16 cellular contexts compared by ENCODE assay signal in genomic region chr19:16497837-16498236, GRCh38. TPM values are rescaled to one million over a fixed set of nuclear protein-coding genes. Genes with fewer than 3 reads are reported as not detected.
DNase-seq lines count a peak whose midpoint lies in the region; ATAC-seq and TF ChIP-seq lines count a peak whose summit lies in the region.
"Had no signal": no experiment of that assay in that cellular context is flagged by ENCODE, and none has a peak within 500 bp of the region (broad histone marks: within the 10 kb centered on the region; RNA-seq: fewer than 3 reads in every experiment).

No MANE protein-coding gene starts in this region.

- peak overlapping the region; percentile 14; the same call in 1 of the 2 replicates for H3K4me2 ChIP-seq in OCI-LY1 (ENCODE audit: low read length)

- no peaks in the 10 kb centered on the region for H3K9me3 ChIP-seq in OCI-LY1 (ENCODE audit: low read length)
- H3K9me3 ChIP-seq: vagina had no signal

- peaks cover 24% of the 10 kb centered on the region for H3K36me3 Mint-ChIP-seq in activated T-cell treated with anti-CD3 and anti-CD28 coated beads, Interleukin-2, amount 50 U/mL, for 24 hours (ENCODE audit: low read depth)
- H3K36me3 Mint-ChIP-seq in brain (peaks cover 23% of the 10 kb centered on the region), osteocyte (ENCODE audit: unreplicated experiment) (peaks cover 7% of the 10 kb centered on the region)

- no peak overlapping the region for H3K27ac Mint-ChIP-seq in activated T-cell treated with anti-CD3 and anti-CD28 coated beads, Interleukin-2, amount 50 U/mL, for 24 hours
- peak overlapping the region in 4 of 5 experiments; percentile 5 to 35 (median 29) for H3K27ac Mint-ChIP-seq in brain
- no peak overlapping the region for H3K27ac Mint-ChIP-seq in osteocyte (ENCODE audit: unreplicated experiment)

- H2AFZ ChIP-seq in OCI-LY1 (ENCODE audit: low read length), result no peak overlapping the region

- H3F3A ChIP-seq in OCI-LY1 (ENCODE audit: insufficient read depth, low read length), result peaks cover 4% of the 10 kb centered on the region; the same call in 1 of the 2 replicates

- no peak overlapping the region for H3K9ac ChIP-seq in OCI-LY1 (ENCODE audit: low read length)

- peaks cover 15% of the 10 kb centered on the region for H3K36me3 ChIP-seq in OCI-LY1 (ENCODE audit: insufficient read depth, low read length)
- H3K36me3 ChIP-seq: vagina had no signal

- peak overlapping the region; percentile 48 for H3K27ac ChIP-seq in OCI-LY1 (ENCODE audit: low read depth, low read length, poor library complexity, severe bottlenecking)
- H3K27ac ChIP-seq in foreskin keratinocyte, result no peak overlapping the region
- H3K27ac ChIP-seq: vagina had no signal

- H4K20me1 ChIP-seq in OCI-LY1 (ENCODE audit: insufficient read depth, low read length), result no peaks in the 10 kb centered on the region

- no peaks in the 10 kb centered on the region for H3K27me3 Mint-ChIP-seq in activated T-cell treated with anti-CD3 and anti-CD28 coated beads, Interleukin-2, amount 50 U/mL, for 24 hours
- H3K27me3 Mint-ChIP-seq in brain (peaks cover 3% of the 10 kb centered on the region), osteocyte (ENCODE audit: unreplicated experiment) (no peaks in the 10 kb centered on the region)
- H3K27me3 Mint-ChIP-seq: central memory CD8-positive, alpha-beta T cell had no signal

- H3K9me2 ChIP-seq in OCI-LY1 (ENCODE audit: low read depth, low read length), result no peaks in the 10 kb centered on the region

- peak overlapping the region; percentile 90 for H3K4me3 Mint-ChIP-seq in activated T-cell treated with anti-CD3 and anti-CD28 coated beads, Interleukin-2, amount 50 U/mL, for 24 hours
- H3K4me3 Mint-ChIP-seq in brain, result peak overlapping the region; percentile 94 to 98 (median 97)
- peak overlapping the region; percentile 99 for H3K4me3 Mint-ChIP-seq in osteocyte (ENCODE audit: unreplicated experiment)

- H3K9me3 Mint-ChIP-seq in activated T-cell treated with anti-CD3 and anti-CD28 coated beads, Interleukin-2, amount 50 U/mL, for 24 hours, result peaks cover 3% of the 10 kb centered on the region
- no peaks in the 10 kb centered on the region for H3K9me3 Mint-ChIP-seq in brain
- no peaks in the 10 kb centered on the region for H3K9me3 Mint-ChIP-seq in osteocyte (ENCODE audit: unreplicated experiment)
- H3K9me3 Mint-ChIP-seq: central memory CD8-positive, alpha-beta T cell had no signal

- H3K4me1 ChIP-seq in OCI-LY1 (ENCODE audit: insufficient read depth, low read length, severe bottlenecking), result peaks cover 26% of the 10 kb centered on the region
- no peaks in the 10 kb centered on the region for H3K4me1 ChIP-seq in foreskin keratinocyte

- DNase-seq in activated T-cell treated with anti-CD3 and anti-CD28 coated beads, Interleukin-2, amount 50 U/mL, for 24 hours, result no peak
- no peak for DNase-seq in activated T-cell treated with anti-CD3 and anti-CD28 coated beads, Interleukin-2, amount 50 U/mL, for 48 hours
- DNase-seq in osteocyte (ENCODE audit: extremely low spot score, unreplicated experiment) (no peak), NCI-H2227 (lab: John Stamatoyannopoulos, UW; ENCODE audit: unreplicated experiment) (no peak), foreskin keratinocyte (no peak), AG08395 (ENCODE audit: low spot score) (no peak)
- DNase-seq: Kasumi-1; NCI-H226; stimulated activated CD4-positive, alpha-beta T cell treated with anti-CD3 and anti-CD28 coated beads, Interleukin-12 subunit alpha, Interleukin-12 subunit beta, amount 100 ng/mL, for 4 hours had no signal

- ATAC-seq in foreskin keratinocyte, result no peak
- ATAC-seq: left lobe of liver had no signal

- no peak overlapping the region for H3K4me3 ChIP-seq in OCI-LY1 (ENCODE audit: low read depth, low read length, poor library complexity, severe bottlenecking)
- H3K4me3 ChIP-seq: vagina had no signal

- H3K4me1 Mint-ChIP-seq in activated T-cell treated with anti-CD3 and anti-CD28 coated beads, Interleukin-2, amount 50 U/mL, for 24 hours (ENCODE audit: low read depth), result peaks cover 18% of the 10 kb centered on the region
- peaks cover 30% of the 10 kb centered on the region for H3K4me1 Mint-ChIP-seq in brain
- peaks cover 28% of the 10 kb centered on the region for H3K4me1 Mint-ChIP-seq in osteocyte (ENCODE audit: unreplicated experiment)

- no peaks in the 10 kb centered on the region for H3K79me2 ChIP-seq in OCI-LY1 (ENCODE audit: insufficient read depth, low read length)

- no peak for TF ChIP-seq CTCF in OCI-LY1 (IDR thresholded peaks at IDR 0.05; ENCODE audit: low read length)
- no peak for TF ChIP-seq CTCF in brain (conservative IDR thresholded peaks at IDR 0.05)
- TF ChIP-seq CTCF in osteocyte (IDR thresholded peaks at IDR 0.05), result no peak
- TF ChIP-seq CTCF in foreskin keratinocyte (conservative IDR thresholded peaks at IDR 0.05), result no peak

- H3K27me3 ChIP-seq in OCI-LY1 (ENCODE audit: insufficient read depth, low read length) (no peaks in the 10 kb centered on the region), foreskin keratinocyte (no peaks in the 10 kb centered on the region)
- H3K27me3 ChIP-seq: vagina had no signal

RNA-seq across cellular contexts. Expression of gene C19orf44, which starts 1.6 kb away (rescaled TPM):
- 3.2 TPM for polyA plus RNA-seq in brain (ENCODE audit: insufficient read depth, low read depth, low replicate concordance)
- total RNA-seq in osteocyte, result 5.3 and 5.5 TPM in 2 replicates
- 3.6 and 3.8 TPM in 2 replicates for total RNA-seq in foreskin keratinocyte
- 2.7 and 3.4 TPM in 2 replicates for polyA plus RNA-seq in foreskin keratinocyte

RNA-seq across cellular contexts. Expression of gene CALR3, which starts 1.9 kb away (rescaled TPM):
- polyA plus RNA-seq in brain (ENCODE audit: insufficient read depth, low read depth, low replicate concordance), result not detected
- not detected in 2 replicates for total RNA-seq in osteocyte
- not detected in 2 replicates for total RNA-seq in foreskin keratinocyte
- 0.03 TPM in 1 of 2 replicates, not detected in the other for polyA plus RNA-seq in foreskin keratinocyte
- total RNA-seq: left lobe of liver, vagina had no signal
- polyA plus RNA-seq: adipose tissue, AG04450 had no signal

RNA-seq across cellular contexts. Expression of gene EPS15L1, which starts 26.1 kb away (rescaled TPM):
- polyA plus RNA-seq in brain (ENCODE audit: insufficient read depth, low read depth, low replicate concordance) (34.6 TPM), foreskin keratinocyte (19.7 and 20.4 TPM in 2 replicates)
- total RNA-seq in osteocyte (47.4 and 53.1 TPM in 2 replicates), foreskin keratinocyte (19.5 and 19.7 TPM in 2 replicates)

RNA-seq across cellular contexts. Expression of gene CHERP, which starts 44.4 kb away (rescaled TPM):
- 32.9 TPM for polyA plus RNA-seq in brain (ENCODE audit: insufficient read depth, low read depth, low replicate concordance)
- total RNA-seq in osteocyte, result 45.1 and 50.1 TPM in 2 replicates
- total RNA-seq in foreskin keratinocyte, result 18.4 and 18.9 TPM in 2 replicates
- 17.7 and 19.2 TPM in 2 replicates for polyA plus RNA-seq in foreskin keratinocyte

Comparison
In these comparisons a context has a peak if more than half of its experiments do, and no peak if none do; other contexts are left out.
1. H3K27ac Mint-ChIP-seq: peak in brain (4 of 5); none in activated T-cell treated with anti-CD3 and anti-CD28 coated beads, Interleukin-2, amount 50 U/mL, for 24 hours (single experiment) and osteocyte (single experiment).
2. Peak in every context shown above with its lines, with median percentiles within 50 percentile points of each other: H3K4me3 Mint-ChIP-seq.